In the genomic region with DNA sequence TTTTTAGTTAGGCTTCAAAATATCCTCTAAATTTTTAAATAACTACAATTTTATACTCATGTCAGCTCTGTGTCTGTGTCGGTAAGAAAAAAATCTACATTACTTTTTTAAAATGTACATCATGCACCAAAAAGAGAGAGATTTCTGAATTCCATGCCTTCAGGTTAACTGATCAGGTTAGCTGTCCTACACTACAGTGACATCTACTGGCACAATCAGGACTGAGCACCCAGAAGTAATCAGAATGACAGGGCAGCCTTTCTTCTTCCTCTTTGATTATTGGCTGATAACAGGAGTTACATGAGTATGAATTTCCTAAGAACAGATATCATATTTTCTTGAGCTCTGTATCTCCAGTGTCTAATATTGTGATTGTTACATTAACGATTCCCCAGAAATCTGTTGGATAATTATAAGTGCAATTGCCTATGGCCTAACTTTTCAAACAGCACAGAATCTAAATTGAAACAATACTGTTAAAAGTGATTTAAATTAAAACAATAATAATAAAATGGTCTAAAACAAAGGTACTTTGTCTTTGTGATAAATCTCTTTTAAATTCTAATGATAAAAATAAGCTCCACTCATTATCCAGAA, we compare ENCODE assay signal across 8 cellular contexts. TPM values are rescaled to one million over a fixed set of nuclear protein-coding genes. Genes with fewer than 3 reads are reported as not detected.
DNase-seq lines count a peak whose midpoint lies in the region; ATAC-seq, FAIRE-seq and TF ChIP-seq lines count a peak whose summit lies in the region.

No MANE protein-coding gene starts in this region.

- no peak overlapping the region for H3K27ac ChIP-seq in GM12878 (ENCODE audit: control insufficient read depth, insufficient read depth)

- H3K9ac ChIP-seq in GM12878 (ENCODE audit: control insufficient read depth, insufficient read depth, low read length) = no peak overlapping the region

- no peak for TF ChIP-seq EP300 in GM12878 (IDR thresholded peaks at IDR 0.05; ENCODE audit: borderline replicate concordance in 1 of 2, control insufficient read depth in 1 of 2, low read depth in 2 of 2, low read length in 2 of 2)

- TF ChIP-seq POLR2A in H54 (IDR thresholded peaks at IDR 0.05; ENCODE audit: low read depth, low read length) (no peak), GM12878 (IDR thresholded peaks at IDR 0.05; ENCODE audit: low read depth, low read length) (no peak)

- H3K4me1 ChIP-seq in GM12878 (ENCODE audit: control insufficient read depth, insufficient read depth, low read length) = no peaks in the 10 kb centered on the region

- DNase-seq in ELF-1 (ENCODE audit: low read depth, low spot score) (peak; percentile 9), H54 (ENCODE audit: insufficient read length, low spot score) (peak; percentile 38), NCI-H1092 treated with DMSO at 0.1 percent for 48 hours (lab: John Stamatoyannopoulos, UW) (peak; percentile 73), SW480 (ENCODE audit: low spot score) (peak; percentile 76), GM12878 (ENCODE audit: low read depth, low spot score) (peak; percentile 60), iPS-NIHi11 (ENCODE audit: low spot score) (peak; percentile 61), middle frontal gyrus (ENCODE audit: extremely low spot score, low spot score) (no peak)
- DNase-seq in stimulated activated CD4-positive, alpha-beta T cell treated with anti-CD3 and anti-CD28 coated beads, Interleukin-15, amount 100 ng/mL, for 48 hours (ENCODE audit: low read depth in 2 of 2) = peak; percentile 13 to 54

- H3K36me3 ChIP-seq in GM12878 (ENCODE audit: control insufficient read depth in 2 of 2, insufficient read depth in 2 of 2, low read length in 1 of 2) = no peaks in the 10 kb centered on the region

- TF ChIP-seq RAD21 in GM12878 (IDR thresholded peaks at IDR 0.05; ENCODE audit: insufficient read depth, low read depth, low read length) = peak; percentile 99

- ATAC-seq in GM12878 = peak; percentile 99

- TF ChIP-seq CTCF in GM12878 (IDR thresholded peaks at IDR 0.05 in 2 of 3, conservative IDR thresholded peaks at IDR 0.05 in 1 of 3; ENCODE audit: control insufficient read depth in 2 of 3, extremely low read depth in 1 of 3, insufficient read depth in 1 of 3, low read depth in 3 of 3, low read length in 3 of 3) = peak; percentile 86 to 95 (median 94)

- BruUV-seq in GM12878 (replicated peaks; lab: Mats Ljungman, UMichigan) = no TSS peak

- POLR2A ChIA-PET in GM12878 (lab: Charles Lee) = interaction anchor here (1.0 kb wide), 1 partner anchor 183 kb away, joined by 3 read pairs; no protein-coding TSS in a partner anchor

- CTCF ChIA-PET in GM12878 (lab: Yijun Ruan, JAX) = interaction anchor here (0.6 to 7.1 kb wide), 72 partner anchors 11 to 507 kb away, joined by 3 to 85 read pairs (median 5); a partner anchor contains a TSS

- H3K4me2 ChIP-seq in GM12878 (ENCODE audit: control insufficient read depth, insufficient read depth) = no peak overlapping the region

- SMC1A ChIA-PET in GM12878 (lab: Charles Lee; ENCODE audit: uncharacterized antibody, unreplicated experiment) = interaction anchor here (0.7 to 6.0 kb wide), 56 partner anchors 12 to 500 kb away, joined by 3 to 77 read pairs (median 6); a partner anchor contains a TSS

- H3K4me3 ChIP-seq in GM12878 = no peak overlapping the region

- in situ Hi-C loops in GM12878 (cut with MboI) = loop anchor here (5.0 kb wide), 1 partner anchor 493 kb away; no protein-coding TSS in a partner anchor

- RAD21 ChIA-PET in GM12878 (lab: Charles Lee; ENCODE audit: unreplicated experiment) = interaction anchor here (0.7 to 5.0 kb wide), 35 partner anchors 12 to 495 kb away, joined by 3 to 50 read pairs (median 4); a partner anchor contains a TSS

- intact Hi-C loops in GM12878 (cut with micrococcal nuclease; ENCODE audit: unreplicated experiment) = loop anchor here (1.0 to 10.0 kb wide), 5 partner anchors 101 to 495 kb away; no protein-coding TSS in a partner anchor

- FAIRE-seq in H54 (lab: Jason Lieb, UNC) = peak; percentile 97
- peak; percentile 97 for FAIRE-seq in GM12878 (lab: Jason Lieb, UNC)

- no peaks in the 10 kb centered on the region for H3K79me2 ChIP-seq in GM12878 (ENCODE audit: control insufficient read depth, insufficient read depth, low read length)

- H4K20me1 ChIP-seq in GM12878 (ENCODE audit: control insufficient read depth, insufficient read depth) = no peaks in the 10 kb centered on the region

- H2AFZ ChIP-seq in GM12878 (ENCODE audit: control insufficient read depth, low read depth, low read length) = no peak overlapping the region

- no peaks in the 10 kb centered on the region for H3K9me3 ChIP-seq in GM12878 (replicated peaks; ENCODE audit: control insufficient read depth, insufficient read depth, low read length)

- H3K27me3 ChIP-seq in GM12878 (replicated peaks in 1 of 2; ENCODE audit: control insufficient read depth in 2 of 2, insufficient read depth in 2 of 2, low read length in 1 of 2) = no peaks in the 10 kb centered on the region

- 2% methylated on average over 2 of the region's 2 CpGs for WGBS in GM12878 (ENCODE audit: insufficient coverage, insufficient replicate concordance, low lambda C conversion rate, missing lambda C conversion rate)

TF ChIP-seq in GM12878, 131 proteins besides CTCF, POLR2A, EP300 and RAD21 (continues in another document):
- TF ChIP-seq KAT2A (conservative IDR thresholded peaks at IDR 0.05; ENCODE audit: control insufficient read depth, low read depth, low read length) = no peak
- TF ChIP-seq ZNF622 (IDR thresholded peaks at IDR 0.05) = no peak
- TF ChIP-seq ZNF274 (IDR thresholded peaks at IDR 0.05; ENCODE audit: insufficient read depth, insufficient read length) = no peak
- no peak for TF ChIP-seq NR2C1 (IDR thresholded peaks at IDR 0.05)
- TF ChIP-seq YY1 (IDR thresholded peaks at IDR 0.05; ENCODE audit: low read depth, low read length) = 0 out of 2 replicates have a peak, but pooled peaks have one; percentile 45
- TF ChIP-seq EGR1 (IDR thresholded peaks at IDR 0.05; ENCODE audit: borderline replicate concordance in 1 of 2, low read depth in 2 of 2, low read length in 2 of 2) = no peak
- 0 out of 2 replicates have a peak, but pooled peaks have one; percentile 23 for TF ChIP-seq MEF2A (IDR thresholded peaks at IDR 0.05; ENCODE audit: insufficient read depth, low read depth, low read length)
- TF ChIP-seq CBFB (IDR thresholded peaks at IDR 0.05; ENCODE audit: low read depth) = no peak
- TF ChIP-seq, protein P1, sequence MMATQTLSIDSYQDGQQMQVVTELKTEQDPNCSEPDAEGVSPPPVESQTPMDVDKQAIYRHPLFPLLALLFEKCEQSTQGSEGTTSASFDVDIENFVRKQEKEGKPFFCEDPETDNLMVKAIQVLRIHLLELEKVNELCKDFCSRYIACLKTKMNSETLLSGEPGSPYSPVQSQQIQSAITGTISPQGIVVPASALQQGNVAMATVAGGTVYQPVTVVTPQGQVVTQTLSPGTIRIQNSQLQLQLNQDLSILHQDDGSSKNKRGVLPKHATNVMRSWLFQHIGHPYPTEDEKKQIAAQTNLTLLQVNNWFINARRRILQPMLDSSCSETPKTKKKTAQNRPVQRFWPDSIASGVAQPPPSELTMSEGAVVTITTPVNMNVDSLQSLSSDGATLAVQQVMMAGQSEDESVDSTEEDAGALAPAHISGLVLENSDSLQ (IDR thresholded peaks at IDR 0.05) = peak; percentile 75

RNA-seq across cellular contexts. Expression of a gene that starts 41.8 kb away (rescaled TPM):
- total RNA-seq in GM12878 (2013; cell fraction: nucleolus; rRNA removed) = 70.6 and 80.3 TPM in 2 replicates
- total RNA-seq in GM12878 (2014; rRNA removed) = 24.2 and 25.1 TPM in 2 replicates
- total RNA-seq in GM12878 (2014; rRNA removed; fragmentation: Illumina TruSeq; extraction: Trizol) = 25.6 and 28.6 TPM in 2 replicates
- 45.7 and 47.3 TPM in 2 replicates for total RNA-seq in GM12878 (2021)
- 6.7 TPM for polyA plus RNA-seq in GM12878 (2011; ENCODE audit: low read depth)
- 37.7 and 63.4 TPM in 2 replicates for polyA plus RNA-seq in GM12878 (2011; rRNA removed)
- polyA plus RNA-seq in GM12878 (2011; cell fraction: cytosol; rRNA removed) = 18.6 and 25.1 TPM in 2 replicates
- 29.6 and 33.1 TPM in 2 replicates for polyA plus RNA-seq in GM12878 (2011; cell fraction: nucleus; rRNA removed)
- 15.8 and 17.4 TPM in 2 replicates for polyA plus RNA-seq in GM12878 (2012)
- 34.0 and 40.5 TPM in 2 replicates for polyA plus RNA-seq in GM12878 (2014; fragmentation: Illumina TruSeq; extraction: Trizol)
- polyA plus RNA-seq in GM12878 (2014; fragmentation: Nextera tagmentation; extraction: Ambion mirVana) = 1 to 10 TPM; 8.5 to 9.9 TPM
- 22.1 and 24.8 TPM in 2 replicates for polyA plus RNA-seq in GM12878 (2014; rRNA removed)
- polyA plus RNA-seq in GM12878 (2016; fragmentation: Nextera tagmentation; extraction: Ambion mirVana) = 10 to 100 TPM; 55.9 to 62.9 TPM
- 31.7 and 46.2 TPM in 2 replicates for polyA minus RNA-seq in GM12878 (2011; rRNA and poly(A)+ RNA removed)
- 16.4 and 21.9 TPM in 2 replicates for polyA minus RNA-seq in GM12878 (2011; cell fraction: cytosol; rRNA and poly(A)+ RNA removed)
- 32.6 and 46.3 TPM in 2 replicates for polyA minus RNA-seq in GM12878 (2011; cell fraction: nucleus; rRNA and poly(A)+ RNA removed)

RNA-seq across cellular contexts. Expression of a gene that starts 49.9 kb away (rescaled TPM):
- 30.5 and 31.4 TPM in 2 replicates for total RNA-seq in GM12878 (2013; cell fraction: nucleolus; rRNA removed)
- total RNA-seq in GM12878 (2014; rRNA removed) = 14.2 and 17.3 TPM in 2 replicates
- 19.5 and 22.0 TPM in 2 replicates for total RNA-seq in GM12878 (2014; rRNA removed; fragmentation: Illumina TruSeq; extraction: Trizol)
- 20.0 and 22.4 TPM in 2 replicates for total RNA-seq in GM12878 (2021)
- 9.0 TPM for polyA plus RNA-seq in GM12878 (2011; ENCODE audit: low read depth)
- 38.7 and 61.0 TPM in 2 replicates for polyA plus RNA-seq in GM12878 (2011; rRNA removed)
- 20.6 and 21.2 TPM in 2 replicates for polyA plus RNA-seq in GM12878 (2011; cell fraction: cytosol; rRNA removed)
- polyA plus RNA-seq in GM12878 (2011; cell fraction: nucleus; rRNA removed) = 13.8 and 17.2 TPM in 2 replicates
- 13.3 and 17.4 TPM in 2 replicates for polyA plus RNA-seq in GM12878 (2012)
- 16.4 and 24.4 TPM in 2 replicates for polyA plus RNA-seq in GM12878 (2014; fragmentation: Illumina TruSeq; extraction: Trizol)
- polyA plus RNA-seq in GM12878 (2014; fragmentation: Nextera tagmentation; extraction: Ambion mirVana) = 10 to 100 TPM in 1 of 2 experiments, 1 to 10 TPM in 1; 6.4 to 12.4 TPM
- polyA plus RNA-seq in GM12878 (2014; rRNA removed) = 19.6 and 22.6 TPM in 2 replicates
- 10 to 100 TPM; 33.7 to 34.5 TPM for polyA plus RNA-seq in GM12878 (2016; fragmentation: Nextera tagmentation; extraction: Ambion mirVana)
- 14.9 and 18.8 TPM in 2 replicates for polyA minus RNA-seq in GM12878 (2011; rRNA and poly(A)+ RNA removed)
- polyA minus RNA-seq in GM12878 (2011; cell fraction: cytosol; rRNA and poly(A)+ RNA removed) = 11.4 and 13.0 TPM in 2 replicates
- polyA minus RNA-seq in GM12878 (2011; cell fraction: nucleus; rRNA and poly(A)+ RNA removed) = 9.8 and 15.7 TPM in 2 replicates
